ENCODE assay signal across 10 cellular contexts in the genomic region with DNA sequence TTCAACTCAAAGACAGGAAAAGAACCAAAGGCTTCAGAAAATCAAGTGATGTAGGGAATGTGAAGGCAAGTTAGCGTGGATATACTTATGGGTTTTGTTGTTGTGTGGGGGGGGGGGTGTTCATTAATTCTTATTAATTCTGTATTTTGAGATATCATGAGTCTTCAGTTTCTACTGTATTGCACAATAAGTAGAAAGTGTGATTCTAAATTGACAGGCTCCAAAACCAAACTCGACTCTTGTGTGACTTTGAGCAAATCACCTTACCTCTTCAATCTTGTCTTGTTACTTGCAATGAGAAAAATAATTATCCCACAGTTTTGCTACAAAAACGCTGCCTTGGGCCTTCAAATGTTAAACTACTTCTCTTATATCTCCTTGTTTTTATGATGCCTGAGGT.
"Had no signal": no experiment of that assay in that cellular context is flagged by ENCODE, and none has a peak within 500 bp of the region (broad histone marks: within the 10 kb centered on the region; RNA-seq: fewer than 3 reads in every experiment).

No MANE protein-coding gene starts in this region.

- H3K4me3 ChIP-seq: GM23248, HAP-1 had no signal

- H3K4me3 Mint-ChIP-seq: H9, HFFc6 had no signal

- FAIRE-seq: H1, H54 had no signal

- H3K27ac ChIP-seq: GM23248 had no signal

- H3K36me3 ChIP-seq: HAP-1 had no signal

- H3K9ac ChIP-seq: GM23248 had no signal

- H3K9me3 ChIP-seq: HAP-1 had no signal

- H3K27ac Mint-ChIP-seq: H9, HFFc6 had no signal

- H3K4me1 ChIP-seq: HAP-1 had no signal

- DNase-seq: GM23248, GOT3, H7, H9, HCEC 1CT, HFFc6 had no signal

- H2AFZ ChIP-seq: GM23248 had no signal

- ATAC-seq: HCT116 had no signal
